In the genomic region with DNA sequence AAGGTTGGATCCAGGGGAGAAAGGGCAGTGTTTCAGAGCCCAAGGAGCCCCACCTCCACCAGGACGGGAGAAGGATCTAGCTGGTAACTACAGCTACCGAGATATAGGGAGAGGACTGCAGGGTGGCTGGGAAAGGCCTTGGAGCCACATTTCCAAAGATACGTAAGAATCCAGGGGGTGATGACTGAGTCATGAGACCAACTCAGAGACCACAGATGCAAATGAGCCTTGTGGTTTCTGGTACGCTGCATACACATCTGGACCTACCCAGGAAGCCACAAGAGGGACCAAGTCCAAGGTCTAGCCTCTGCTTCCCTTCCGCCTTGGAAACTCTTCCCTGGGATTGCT, we compare ENCODE assay signal across 9 cellular contexts. TPM values are rescaled to one million over a fixed set of nuclear protein-coding genes. Genes with fewer than 3 reads are reported as not detected.
DNase-seq lines count a peak whose midpoint lies in the region; ATAC-seq lines count a peak whose summit lies in the region.
"Had no signal": no experiment of that assay in that cellular context is flagged by ENCODE, and none has a peak within 500 bp of the region (broad histone marks: within the 10 kb centered on the region; RNA-seq: fewer than 3 reads in every experiment).

No MANE protein-coding gene starts in this region.

- no peak overlapping the region for H3K27ac Mint-ChIP-seq in naive B cell
- H3K27ac Mint-ChIP-seq: activated naive CD8-positive, alpha-beta T cell had no signal

- ATAC-seq in HG03378 (IDR thresholded peaks at IDR 0.05; ENCODE audit: unreplicated experiment), result peak; percentile 46
- ATAC-seq in naive B cell (ENCODE audit: low read depth in 2 of 2), result peak; percentile 65 to 71

- H3K9me3 Mint-ChIP-seq in naive B cell, result no peaks in the 10 kb centered on the region

- peak; percentile 12 for DNase-seq in GDM1 (lab: John Stamatoyannopoulos, UW)
- DNase-seq in amniotic epithelial cell (ENCODE audit: low read depth), result peak; percentile 97
- no peak for DNase-seq in naive B cell
- DNase-seq in activated CD8-positive, alpha-beta memory T cell treated with anti-CD3 and anti-CD28 coated beads, Interleukin-2, amount 50 U/mL, for 4 hours, result no peak
- no peak for DNase-seq in GF-D8 (lab: John Stamatoyannopoulos, UW)
- no peak for DNase-seq in iPS-NIHi11 (ENCODE audit: low spot score)
- no peak for DNase-seq in SHP77 (lab: John Stamatoyannopoulos, UW)

- H3K36me3 Mint-ChIP-seq in naive B cell, result no peaks in the 10 kb centered on the region
- H3K36me3 Mint-ChIP-seq: activated naive CD8-positive, alpha-beta T cell had no signal

- peaks cover 7 to 16% (median 9%) of the 10 kb centered on the region in 3 donors for H3K4me1 Mint-ChIP-seq in naive B cell

- peaks cover 23 to 31% (median 25%) of the 10 kb centered on the region in 3 donors for H3K27me3 Mint-ChIP-seq in naive B cell

- peak overlapping the region in 3 of 8 donors; percentile 21 to 77 (median 24) for H3K4me3 Mint-ChIP-seq in naive B cell
- H3K4me3 Mint-ChIP-seq: activated naive CD8-positive, alpha-beta T cell had no signal

RNA-seq across cellular contexts. Expression of a gene that starts 13.5 kb away (rescaled TPM):
- polyA plus RNA-seq in naive B cell (ENCODE audit: low read depth in 6 of 6), result not detected

RNA-seq across cellular contexts. Expression of a gene that starts 31.5 kb away (rescaled TPM):
- not detected for polyA plus RNA-seq in naive B cell (ENCODE audit: low read depth in 6 of 6)

Comparison
In these comparisons a context has a peak if more than half of its experiments do, and no peak if none do; other contexts are left out.
1. DNase-seq: peak in GDM1 (single experiment) and amniotic epithelial cell (single experiment); none in naive B cell (single experiment), activated CD8-positive, alpha-beta memory T cell treated with anti-CD3 and anti-CD28 coated beads, Interleukin-2, amount 50 U/mL, for 4 hours (single experiment), GF-D8 (single experiment), iPS-NIHi11 (single experiment) and SHP77 (0 of 2).